In the genomic region with DNA sequence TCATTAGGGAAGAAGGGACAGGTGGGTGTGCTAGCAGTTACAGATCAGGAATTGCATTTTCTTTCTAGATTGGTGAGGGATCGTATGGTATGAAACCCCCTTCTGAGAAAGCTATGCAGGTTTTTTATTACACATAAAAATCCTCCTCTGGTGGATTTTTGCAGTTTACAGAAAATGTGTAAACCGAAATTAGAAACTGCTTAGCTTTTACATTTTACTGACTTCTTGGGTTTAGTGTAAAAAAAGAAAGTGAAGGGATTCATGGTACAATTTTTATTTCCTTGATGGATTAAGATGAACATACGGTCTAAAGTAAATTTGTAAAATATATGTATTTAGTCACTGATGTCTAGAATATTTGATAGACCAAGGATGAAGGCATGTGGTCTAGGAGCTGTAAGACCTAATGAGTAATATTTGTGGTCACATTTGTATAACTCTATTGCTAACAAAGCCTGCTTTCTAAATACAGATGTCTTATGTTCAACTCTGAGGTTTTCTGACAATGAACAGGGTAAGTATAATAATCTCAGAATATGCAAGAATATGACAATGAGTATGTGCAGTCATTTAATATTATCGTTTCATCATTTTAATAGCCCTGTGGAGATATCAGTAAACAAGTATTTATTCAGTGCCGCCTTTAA, we compare ENCODE assay signal across 14 cellular contexts.
DNase-seq lines count a peak whose midpoint lies in the region; ATAC-seq, FAIRE-seq and TF ChIP-seq lines count a peak whose summit lies in the region.
"Had no signal": no experiment of that assay in that cellular context is flagged by ENCODE, and none has a peak within 500 bp of the region (broad histone marks: within the 10 kb centered on the region; RNA-seq: fewer than 3 reads in every experiment).

No MANE protein-coding gene starts in this region.

- no peaks in the 10 kb centered on the region for H3K27me3 Mint-ChIP-seq in stimulated activated memory B cell treated with anti-CD40 and anti-IgM and Interleukin-4, amounts not matched to agents 10 μg/mL and 1 μg/mL and 100 μg/mL, for 72 hours
- H3K27me3 Mint-ChIP-seq: activated CD4-positive, alpha-beta memory T cell treated with anti-CD3 and anti-CD28 coated beads for 36 hours had no signal

- no peak overlapping the region for H2AFZ ChIP-seq in keratinocyte (ENCODE audit: control insufficient read depth, low read length)

- H3K4me1 ChIP-seq in keratinocyte (ENCODE audit: control insufficient read depth, extremely low read depth, insufficient read depth, low read length) (peaks cover 33% of the 10 kb centered on the region), transverse colon (peaks cover 0 to 11% (median 0%) of the 10 kb centered on the region in 4 donors)

- WGBS in transverse colon (ENCODE audit: low coverage in 1 of 2), 2 donors: 63 to 66% methylated on average over 5 of the region's 5 CpGs

- TF ChIP-seq CTCF in astrocyte of the spinal cord (IDR thresholded peaks at IDR 0.05; ENCODE audit: low read depth, low read length) (no peak), keratinocyte (optimal IDR thresholded peaks at IDR 0.05 in 1 of 3, IDR thresholded peaks at IDR 0.05 in 1 of 3, conservative IDR thresholded peaks at IDR 0.05 in 1 of 3; ENCODE audit: extremely low read depth in 1 of 3, insufficient read depth in 2 of 3, low read length in 3 of 3) (no peak), transverse colon (IDR thresholded peaks at IDR 0.05) (no peak)

- no peak for TF ChIP-seq EP300 in transverse colon (IDR thresholded peaks at IDR 0.05; ENCODE audit: low read depth)

- H3K9ac ChIP-seq in keratinocyte (ENCODE audit: control insufficient read depth, extremely low read depth, insufficient read depth, low read length): no peak overlapping the region

- intact Hi-C loops in transverse colon (cut with DNase I; ENCODE audit: low total_unique reads): no loop called here

- H3K4me1 Mint-ChIP-seq in stimulated activated memory B cell treated with anti-CD40 and anti-IgM and Interleukin-4, amounts not matched to agents 10 μg/mL and 1 μg/mL and 100 μg/mL, for 72 hours: no peaks in the 10 kb centered on the region
- H3K4me1 Mint-ChIP-seq: immature natural killer cell had no signal

- peak overlapping the region; percentile 34 for H3K4me2 ChIP-seq in keratinocyte (ENCODE audit: control insufficient read depth, extremely low read depth, insufficient read depth, low read depth, low read length)

- in situ Hi-C loops in astrocyte of the spinal cord (cut with HindIII; ENCODE audit: low sequenced_read_pairs) (loop anchor here (25.0 kb wide), 1 partner anchor 193 kb away; no protein-coding TSS in a partner anchor), transverse colon (cut with MboI; ENCODE audit: low pct_ligation_motif_present in 1 of 4, low pct_unique_long_range_greater_than_20kb in 1 of 4, low sequenced_read_pairs in 3 of 4) (loop anchor here (25.0 kb wide), 3 partner anchors 382 to 632 kb away; a partner anchor contains a TSS)

- H3K27me3 ChIP-seq in keratinocyte (ENCODE audit: control insufficient read depth, extremely low read depth, insufficient read depth, low read length) (no peaks in the 10 kb centered on the region), transverse colon (no peaks in the 10 kb centered on the region)
- H3K27me3 ChIP-seq: esophagus squamous epithelium had no signal

- H3K27ac Mint-ChIP-seq in stimulated activated memory B cell treated with anti-CD40 and anti-IgM and Interleukin-4, amounts not matched to agents 10 μg/mL and 1 μg/mL and 100 μg/mL, for 72 hours: no peak overlapping the region
- H3K27ac Mint-ChIP-seq: activated CD4-positive, alpha-beta memory T cell treated with anti-CD3 and anti-CD28 coated beads for 36 hours; immature natural killer cell had no signal

- DNase-seq in HS-27A (ENCODE audit: low read depth): peak; percentile 38
- DNase-seq in astrocyte of the spinal cord (ENCODE audit: low read depth, low spot score): peak; percentile 85
- DNase-seq in keratinocyte (ENCODE audit: low read depth, low spot score): no peak
- DNase-seq in transverse colon: no peak
- no peak for DNase-seq in cortex of kidney (lab: John Stamatoyannopoulos, UW)
- DNase-seq: activated CD4-positive, alpha-beta memory T cell treated with anti-CD3 and anti-CD28 coated beads for 36 hours; activated gamma-delta T cell treated with Interleukin-2 at 50 U/mL for 16 hours; COR-L47; esophagus squamous epithelium; immature natural killer cell; NCI-H2171 treated with DMSO at 0.1 percent for 48 hours; T-helper 2 cell had no signal

- no peak for FAIRE-seq in keratinocyte (lab: Jason Lieb, UNC)

- dilution Hi-C loops in keratinocyte (cut with MboI; ENCODE audit: extremely low pct_ligation_motif_present, low sequenced_read_pairs): no loop called here

- no peaks in the 10 kb centered on the region for H3K79me2 ChIP-seq in keratinocyte (ENCODE audit: control insufficient read depth, insufficient read depth, low read length)

- H3K9me3 Mint-ChIP-seq in stimulated activated memory B cell treated with anti-CD40 and anti-IgM and Interleukin-4, amounts not matched to agents 10 μg/mL and 1 μg/mL and 100 μg/mL, for 72 hours: no peaks in the 10 kb centered on the region
- H3K9me3 Mint-ChIP-seq: activated CD4-positive, alpha-beta memory T cell treated with anti-CD3 and anti-CD28 coated beads for 36 hours had no signal

- H3K4me3 ChIP-seq in astrocyte of the spinal cord (ENCODE audit: low read depth, low read length) (no peak overlapping the region), keratinocyte (ENCODE audit: control insufficient read depth in 2 of 3, extremely low read depth in 1 of 3, insufficient read depth in 2 of 3, low read depth in 1 of 3, low read length in 3 of 3) (no peak overlapping the region), transverse colon (no peak overlapping the region)
- H3K4me3 ChIP-seq: esophagus squamous epithelium had no signal

- ATAC-seq in stimulated activated memory B cell treated with anti-CD40 and anti-IgM and Interleukin-4, amounts not matched to agents 10 μg/mL and 1 μg/mL and 100 μg/mL, for 72 hours: no peak
- ATAC-seq in HG02870 (IDR thresholded peaks at IDR 0.05; ENCODE audit: unreplicated experiment): no peak

- H3K36me3 Mint-ChIP-seq in stimulated activated memory B cell treated with anti-CD40 and anti-IgM and Interleukin-4, amounts not matched to agents 10 μg/mL and 1 μg/mL and 100 μg/mL, for 72 hours: no peaks in the 10 kb centered on the region
- H3K36me3 Mint-ChIP-seq: activated CD4-positive, alpha-beta memory T cell treated with anti-CD3 and anti-CD28 coated beads for 36 hours; immature natural killer cell had no signal

- H3K9me3 ChIP-seq in keratinocyte (ENCODE audit: control insufficient read depth, low read depth, low read length) (no peaks in the 10 kb centered on the region), transverse colon (no peaks in the 10 kb centered on the region)
- H3K9me3 ChIP-seq: esophagus squamous epithelium had no signal

- H3K4me3 Mint-ChIP-seq in stimulated activated memory B cell treated with anti-CD40 and anti-IgM and Interleukin-4, amounts not matched to agents 10 μg/mL and 1 μg/mL and 100 μg/mL, for 72 hours: no peak overlapping the region
- H3K4me3 Mint-ChIP-seq: activated CD4-positive, alpha-beta memory T cell treated with anti-CD3 and anti-CD28 coated beads for 36 hours; immature natural killer cell had no signal

- no peaks in the 10 kb centered on the region for H3K9me1 ChIP-seq in keratinocyte (ENCODE audit: control insufficient read depth, extremely low read depth, insufficient read depth, low read length)

- TF ChIP-seq POLR2A in transverse colon (IDR thresholded peaks at IDR 0.05): no peak

- H3K27ac ChIP-seq in keratinocyte (ENCODE audit: control insufficient read depth, insufficient read depth, low read length) (no peak overlapping the region), transverse colon (peak overlapping the region; percentile 34 to 53 (median 45))

- no peaks in the 10 kb centered on the region for H4K20me1 ChIP-seq in keratinocyte (ENCODE audit: control insufficient read depth, extremely low read depth, insufficient read depth, low read length)

- H3K36me3 ChIP-seq in keratinocyte (ENCODE audit: control insufficient read depth in 2 of 2, extremely low read depth in 1 of 2, insufficient read depth in 2 of 2, low read length in 2 of 2): no peaks in the 10 kb centered on the region
- H3K36me3 ChIP-seq in transverse colon: no peaks in the 10 kb centered on the region
- H3K36me3 ChIP-seq: esophagus squamous epithelium had no signal

Comparison
In these comparisons a context has a peak if more than half of its experiments do, and no peak if none do; other contexts are left out.
1. DNase-seq: peak in HS-27A (single experiment) and astrocyte of the spinal cord (single experiment); none in keratinocyte (single experiment), transverse colon (single experiment) and cortex of kidney (single experiment).